ENCODE assay signal across 14 cellular contexts in the genomic region with DNA sequence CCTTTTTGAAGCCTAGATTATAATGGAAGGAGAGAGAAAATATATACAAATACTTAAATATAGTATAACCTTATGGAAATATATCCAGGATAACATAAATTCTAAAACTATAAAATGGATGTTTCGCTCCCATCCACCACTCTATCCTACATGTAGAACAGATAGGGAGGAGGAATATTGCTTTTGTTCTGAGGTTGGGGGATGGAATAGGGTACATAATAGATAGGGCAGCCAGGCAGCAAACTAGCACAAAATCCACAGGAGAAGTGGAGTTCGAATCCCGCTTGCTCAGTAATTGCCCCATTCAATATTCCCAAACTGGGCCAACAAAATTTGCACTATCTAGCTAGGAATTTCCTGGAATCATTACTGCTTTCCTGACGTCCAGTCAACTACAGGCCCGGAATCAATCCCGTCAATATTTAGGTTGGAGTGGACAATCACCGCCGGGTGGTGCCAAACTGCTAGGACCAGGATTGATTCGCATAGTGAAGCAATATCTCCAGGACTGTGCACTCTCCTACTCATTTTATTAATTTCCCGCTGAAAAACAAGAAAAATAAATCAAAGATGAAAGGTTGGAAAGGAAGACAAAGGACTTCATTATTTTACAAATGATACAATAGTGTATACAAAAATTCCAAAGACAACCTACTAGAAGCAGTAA. TPM values are rescaled to one million over a fixed set of nuclear protein-coding genes. Genes with fewer than 3 reads are reported as not detected.
A peak's percentile ranks its signal among the peaks of the same experiment; 100 is the strongest.
DNase-seq lines count a peak whose midpoint lies in the region; FAIRE-seq and TF ChIP-seq lines count a peak whose summit lies in the region.
"Had no signal": no experiment of that assay in that cellular context is flagged by ENCODE, and none has a peak within 500 bp of the region (broad histone marks: within the 10 kb centered on the region; RNA-seq: fewer than 3 reads in every experiment).

No MANE protein-coding gene starts in this region.

- H4K8ac ChIP-seq in H1 (ENCODE audit: extremely low read depth, insufficient read depth, low read length) (no peak overlapping the region), mesendoderm (ENCODE audit: low read depth, low read length) (no peak overlapping the region)

- H3K23ac ChIP-seq in H1 (ENCODE audit: insufficient read length), result no peak overlapping the region
- H3K23ac ChIP-seq in mesendoderm (ENCODE audit: low read length), result no peak overlapping the region

- H4K91ac ChIP-seq in H1 (replicated peaks; ENCODE audit: insufficient read length, low read length), result no peak overlapping the region

- H3K9ac ChIP-seq in H1 (replicated peaks in 1 of 4; ENCODE audit: extremely low read depth in 1 of 4, low read depth in 3 of 4, low read length in 3 of 4), result no peak overlapping the region
- no peak overlapping the region for H3K9ac ChIP-seq in mesendoderm (ENCODE audit: low read length)
- H3K9ac ChIP-seq in GM23248, result no peak overlapping the region

- peak; percentile 32 to 44 for TF ChIP-seq RAD21 in H1 (IDR thresholded peaks at IDR 0.05 in 1 of 2, conservative IDR thresholded peaks at IDR 0.05 in 1 of 2; ENCODE audit: low read depth in 2 of 2, low read length in 2 of 2)

- H3K4me1 ChIP-seq in Caco-2, result no peaks in the 10 kb centered on the region
- no peaks in the 10 kb centered on the region; a peak in 1 of 7 replicates for H3K4me1 ChIP-seq in H1 (replicated peaks in 1 of 4; ENCODE audit: control insufficient read depth in 3 of 4, insufficient read depth in 4 of 4, low read length in 3 of 4)
- no peaks in the 10 kb centered on the region for H3K4me1 ChIP-seq in mesendoderm (ENCODE audit: control insufficient read depth, low read depth, low read length)
- no peaks in the 10 kb centered on the region for H3K4me1 ChIP-seq in GM23248 (ENCODE audit: insufficient read depth)

- H3K4me2 ChIP-seq in H1 (ENCODE audit: insufficient read depth in 1 of 2, low read depth in 2 of 2, low read length in 2 of 2) (no peak overlapping the region), mesendoderm (ENCODE audit: low read length) (no peak overlapping the region), GM23248 (ENCODE audit: unreplicated experiment) (no peak overlapping the region)

- TF ChIP-seq POLR2A in H1 (IDR thresholded peaks at IDR 0.05; ENCODE audit: control extremely low read depth in 1 of 2, low read depth in 2 of 2, low read length in 2 of 2), result no peak

- no peaks in the 10 kb centered on the region for H3F3A ChIP-seq in GM23248 (ENCODE audit: insufficient read depth)

- DNase-seq in Caco-2 (peak; percentile 44 to 51), NCI-H460 (ENCODE audit: extremely low read depth, low read depth) (peak; percentile 20), H1 (ENCODE audit: low read depth in 1 of 2, low spot score in 2 of 2) (no peak), mesendoderm (peak; percentile 4), AML-193 (lab: John Stamatoyannopoulos, UW) (no peak), GM23248 (no peak), NCI-H82 treated with DMSO at 0.1 percent for 48 hours (lab: John Stamatoyannopoulos, UW; ENCODE audit: unreplicated experiment) (no peak), kidney glomerular epithelial cell (lab: John Stamatoyannopoulos, UW) (no peak)
- DNase-seq: activated naive CD8-positive, alpha-beta T cell treated with anti-CD3 and anti-CD28 coated beads, Interleukin-2, amount 50 U/mL, for 24 hours; Kasumi-1; NCI-H446 treated with DMSO at 0.1 percent for 48 hours; T-cell had no signal

- in situ Hi-C loops in GM23248 (cut with MboI), result no loop called here

- H3K27ac ChIP-seq in H1 (ENCODE audit: low read depth, low read length) (no peak overlapping the region), mesendoderm (ENCODE audit: low read depth, low read length) (no peak overlapping the region), GM23248 (no peak overlapping the region)
- H3K27ac ChIP-seq: epithelial cell of prostate had no signal

- WGBS in H1 (ENCODE audit: extremely low coverage in 1 of 2, insufficient coverage in 1 of 2, insufficient read length in 1 of 2, insufficient replicate concordance in 2 of 2, low coverage in 1 of 2, low lambda C conversion rate in 2 of 2, missing lambda C conversion rate in 1 of 2), 2 experiments, result 72% methylated on average over 10 of the region's 10 CpGs; no CpG with 5 or more reads in 1 of the 2 experiments
- no CpG with 5 or more reads among the region's 10 CpGs for WGBS in mesendoderm (ENCODE audit: extremely low coverage, insufficient coverage, low lambda C conversion rate)
- 86 to 90% methylated on average over 10 of the region's 10 CpGs for WGBS in GM23248 (ENCODE audit: low coverage in 1 of 2, low lambda C conversion rate in 2 of 2, missing lambda C conversion rate in 2 of 2), 2 experiments

- no peak overlapping the region for H4K5ac ChIP-seq in H1 (ENCODE audit: insufficient read length, low read depth, low read length)
- no peak overlapping the region for H4K5ac ChIP-seq in mesendoderm (ENCODE audit: low read length)

- H2AFZ ChIP-seq in H1 (ENCODE audit: low read length) (no peak overlapping the region), GM23248 (no peak overlapping the region)

- H2BK5ac ChIP-seq in H1 (ENCODE audit: low read depth, low read length) (no peak overlapping the region), mesendoderm (ENCODE audit: low read length) (no peak overlapping the region)

- H3K56ac ChIP-seq in H1 (replicated peaks; ENCODE audit: insufficient read length, low read depth, low read length), result no peak overlapping the region
- no peak overlapping the region for H3K56ac ChIP-seq in mesendoderm (ENCODE audit: low read length)

- peaks cover 4% of the 10 kb centered on the region for H3K27me3 Mint-ChIP-seq in Caco-2 (ENCODE audit: insufficient read depth, unreplicated experiment)

- TF ChIP-seq CTCF in Caco-2 (IDR thresholded peaks at IDR 0.05; ENCODE audit: insufficient read depth in 1 of 2, low read depth in 1 of 2, low read length in 1 of 2, severe bottlenecking in 1 of 2, unreplicated experiment in 1 of 2), result peak; percentile 36 to 52
- TF ChIP-seq CTCF in H1 (IDR thresholded peaks at IDR 0.05; ENCODE audit: control extremely low read depth in 1 of 3, insufficient read depth in 1 of 3, low read depth in 1 of 3, low read length in 3 of 3), result no peak

- H3K18ac ChIP-seq in H1 (ENCODE audit: extremely low read depth, low read length) (no peak overlapping the region), mesendoderm (ENCODE audit: low read length) (no peak overlapping the region)

- H3K9me3 ChIP-seq in Caco-2 (no peaks in the 10 kb centered on the region), H1 (ENCODE audit: insufficient read depth in 2 of 2, low read depth in 1 of 2, low read length in 1 of 2) (peaks cover 6 to 7% of the 10 kb centered on the region in 2 experiments; a peak in 2 of 4 replicates), GM23248 (ENCODE audit: low read depth) (no peaks in the 10 kb centered on the region)

- H2BK120ac ChIP-seq in H1 (replicated peaks; ENCODE audit: low read depth, low read length), result peak overlapping the region; percentile 56
- no peak overlapping the region for H2BK120ac ChIP-seq in mesendoderm (ENCODE audit: low read depth, low read length)

- no peaks in the 10 kb centered on the region for H3K9me2 ChIP-seq in GM23248 (ENCODE audit: insufficient read depth)

- H3K4me3 Mint-ChIP-seq in Caco-2 (ENCODE audit: unreplicated experiment), result no peak overlapping the region
- H3K4me3 Mint-ChIP-seq: activated naive CD8-positive, alpha-beta T cell treated with anti-CD3 and anti-CD28 coated beads, Interleukin-2, amount 50 U/mL, for 24 hours; memory B cell; T-cell had no signal

- no peaks in the 10 kb centered on the region for H3K23me2 ChIP-seq in H1 (ENCODE audit: low read depth, low read length)

- H2BK15ac ChIP-seq in H1 (ENCODE audit: low read length), result no peak overlapping the region
- H2BK15ac ChIP-seq in mesendoderm (replicated peaks; ENCODE audit: low read depth), result no peak overlapping the region

- H3K27ac Mint-ChIP-seq in Caco-2 (ENCODE audit: unreplicated experiment), result no peak overlapping the region
- H3K27ac Mint-ChIP-seq: activated naive CD8-positive, alpha-beta T cell treated with anti-CD3 and anti-CD28 coated beads, Interleukin-2, amount 50 U/mL, for 24 hours; memory B cell; T-cell had no signal

- no peaks in the 10 kb centered on the region for H3K9me3 Mint-ChIP-seq in Caco-2 (ENCODE audit: unreplicated experiment)
- H3K9me3 Mint-ChIP-seq: activated naive CD8-positive, alpha-beta T cell treated with anti-CD3 and anti-CD28 coated beads, Interleukin-2, amount 50 U/mL, for 24 hours; memory B cell; T-cell had no signal

- no peaks in the 10 kb centered on the region for H3K36me3 Mint-ChIP-seq in Caco-2 (ENCODE audit: insufficient read depth, unreplicated experiment)
- H3K36me3 Mint-ChIP-seq: memory B cell, T-cell had no signal

- no peak for TF ChIP-seq EP300 in H1 (IDR thresholded peaks at IDR 0.05; ENCODE audit: borderline replicate concordance in 1 of 2, low read depth in 2 of 2, low read length in 2 of 2)

- H3K4me1 Mint-ChIP-seq in Caco-2 (ENCODE audit: low read depth, unreplicated experiment), result no peaks in the 10 kb centered on the region

- no peak overlapping the region for H3K14ac ChIP-seq in H1 (ENCODE audit: insufficient read length)

- FAIRE-seq in H1 (lab: Jason Lieb, UNC), result no peak

- H3K4me3 ChIP-seq in Caco-2 (ENCODE audit: low read depth, low read length) (no peak overlapping the region), H1 (ENCODE audit: extremely low read depth in 1 of 4, insufficient read depth in 2 of 4, low read depth in 3 of 4, low read length in 4 of 4) (no peak overlapping the region), mesendoderm (ENCODE audit: low read length) (no peak overlapping the region), GM23248 (no peak overlapping the region)

- POLR2A ChIA-PET in Caco-2 (lab: Charles Lee), result no interaction called here
- POLR2A ChIA-PET in H1 (lab: Charles Lee; ENCODE audit: partially characterized antibody), result no interaction called here

- CTCF ChIA-PET in Caco-2 (lab: Charles Lee) (no interaction called here), H1 (lab: Charles Lee; ENCODE audit: partially characterized antibody) (interaction anchor here (0.7 to 3.9 kb wide), 6 partner anchors 26 to 151 kb away, joined by 3 to 38 read pairs (median 4); no protein-coding TSS in a partner anchor)

- no peaks in the 10 kb centered on the region for H3K79me1 ChIP-seq in H1 (ENCODE audit: low read depth, low read length)
- no peaks in the 10 kb centered on the region for H3K79me1 ChIP-seq in mesendoderm (ENCODE audit: low read length)

- H3K36me3 ChIP-seq in Caco-2 (ENCODE audit: control insufficient read depth, insufficient read depth, low read length), result no peaks in the 10 kb centered on the region
- peaks cover 0 to 2% (median 0%) of the 10 kb centered on the region in 4 experiments; a peak in 1 of 8 replicates for H3K36me3 ChIP-seq in H1 (ENCODE audit: control insufficient read depth in 2 of 4, insufficient read depth in 4 of 4, low read length in 3 of 4)
- no peaks in the 10 kb centered on the region for H3K36me3 ChIP-seq in mesendoderm (ENCODE audit: control insufficient read depth, insufficient read depth, low read length)
- H3K36me3 ChIP-seq in GM23248 (ENCODE audit: low read depth), result no peaks in the 10 kb centered on the region

- H3K27me3 ChIP-seq in Caco-2 (replicated peaks; ENCODE audit: control insufficient read depth, insufficient read depth, low read length) (no peaks in the 10 kb centered on the region), H1 (replicated peaks in 1 of 4; ENCODE audit: control insufficient read depth in 3 of 4, extremely low read depth in 1 of 4, insufficient read depth in 3 of 4, low read length in 3 of 4) (no peaks in the 10 kb centered on the region), mesendoderm (ENCODE audit: insufficient read depth, low read length, poor library complexity) (no peaks in the 10 kb centered on the region), GM23248 (replicated peaks; ENCODE audit: insufficient read depth) (0 out of 2 replicates have a peak, but pooled peaks cover 5% of the 10 kb centered on the region)

- H2BK20ac ChIP-seq in H1 (ENCODE audit: low read length), result no peak overlapping the region

- H4K20me1 ChIP-seq in H1 (replicated peaks in 1 of 2; ENCODE audit: control insufficient read depth in 1 of 2, insufficient read depth in 2 of 2, low read length in 2 of 2) (no peaks in the 10 kb centered on the region), GM23248 (ENCODE audit: insufficient read depth) (no peaks in the 10 kb centered on the region)

- intact Hi-C loops in Caco-2 (cut with micrococcal nuclease; ENCODE audit: unreplicated experiment), result loop anchor here (1.0 to 2.0 kb wide), 2 partner anchors 64 to 153 kb away; partner anchors contain the start of gene SGMS2

- no peak overlapping the region for H2AK5ac ChIP-seq in H1 (ENCODE audit: low read depth, low read length)
- no peak overlapping the region for H2AK5ac ChIP-seq in mesendoderm (ENCODE audit: low read length)

- no peak overlapping the region for H2BK12ac ChIP-seq in H1 (ENCODE audit: low read depth, low read length)

- H3K4ac ChIP-seq in H1 (replicated peaks; ENCODE audit: insufficient read length, low read depth, low read length) (no peak overlapping the region), mesendoderm (ENCODE audit: low read depth, low read length) (no peak overlapping the region)

- H3K79me2 ChIP-seq in H1 (ENCODE audit: control insufficient read depth in 1 of 2, insufficient read depth in 2 of 2, low read length in 2 of 2), result no peaks in the 10 kb centered on the region
- H3K79me2 ChIP-seq in mesendoderm (ENCODE audit: control insufficient read depth, insufficient read depth, low read length), result no peaks in the 10 kb centered on the region
- H3K79me2 ChIP-seq in GM23248 (ENCODE audit: insufficient read depth), result no peaks in the 10 kb centered on the region

- BruUV-seq in Caco-2 (replicated peaks; lab: Mats Ljungman, UMichigan), result no TSS peak

RNA-seq across cellular contexts. Expression of gene PAPSS1, which starts 40.4 kb away (rescaled TPM):
- 60.1 and 66.1 TPM in 2 replicates for total RNA-seq in Caco-2 (2022)
- 15.2 and 17.2 TPM in 2 replicates for total RNA-seq in NCI-H460 (2014; rRNA removed; shearing (Covaris generic))
- 20.4 and 26.9 TPM in 2 replicates for polyA plus RNA-seq in NCI-H460 (2014; cell fraction: nucleus; rRNA removed)
- 79.1 and 79.2 TPM in 2 replicates for total RNA-seq in H1 (2021; fragmentation: NEBNext Ultra II Directional; extraction: Animal tissue kit (Norgen Biotek cat#: 25700))
- polyA plus RNA-seq in H1 (2011; rRNA removed), result 59.9 and 98.5 TPM in 2 replicates
- polyA plus RNA-seq in H1 (2011; cell fraction: cytosol; rRNA removed), result 126 TPM
- polyA plus RNA-seq in H1 (2011; cell fraction: nucleus; rRNA removed), result 50.4 TPM
- 83.6 to 107 TPM (median 93.4 TPM) in 4 replicates for polyA plus RNA-seq in H1 (2012, experiment 1 of 2)
- polyA plus RNA-seq in H1 (2012, experiment 2 of 2), result 11.2 TPM
- 42.7 TPM for polyA plus RNA-seq in H1 (2013, experiment 1 of 2)
- 43.8 TPM for polyA plus RNA-seq in H1 (2013, experiment 2 of 2)
- polyA minus RNA-seq in H1 (2011; rRNA and poly(A)+ RNA removed), result 119 and 136 TPM in 2 replicates
- 44.8 TPM for polyA minus RNA-seq in H1 (2011; cell fraction: cytosol; rRNA and poly(A)+ RNA removed)
- polyA minus RNA-seq in H1 (2011; cell fraction: nucleus; rRNA and poly(A)+ RNA removed), result 54.2 TPM
- 35.1 TPM for polyA plus RNA-seq in mesendoderm (2013, experiment 1 of 2)
- 41.9 TPM for polyA plus RNA-seq in mesendoderm (2013, experiment 2 of 2)
- 66.8 and 69.6 TPM in 2 replicates for total RNA-seq in GM23248 (2014; rRNA removed; shearing (Covaris generic))
- 65.9 and 69.9 TPM in 2 replicates for polyA plus RNA-seq in GM23248 (2016; fragmentation: Nextera tagmentation; extraction: Ambion mirVana)

Comparison
In these comparisons a context has a peak if more than half of its experiments do, and no peak if none do; other contexts are left out.
1. DNase-seq: peak in Caco-2 (2 of 2), NCI-H460 (single experiment) and mesendoderm (single experiment); none in H1 (0 of 2), AML-193 (0 of 2), GM23248 (single experiment), NCI-H82 treated with DMSO at 0.1 percent for 48 hours (single experiment) and kidney glomerular epithelial cell (single experiment).
2. CTCF ChIP-seq: peak in Caco-2 (2 of 2); none in H1 (0 of 3).